Comparison of ENCODE assay signal across 8 cellular contexts in genomic region chr6:32968770-32969684, GRCh38. TPM values are rescaled to one million over a fixed set of nuclear protein-coding genes. Genes with fewer than 3 reads are reported as not detected.
DNase-seq lines count a peak whose midpoint lies in the region; ATAC-seq and TF ChIP-seq lines count a peak whose summit lies in the region.

No MANE protein-coding gene starts in this region.

- intact Hi-C loops in dorsolateral prefrontal cortex (cut with DNase I) = loop anchor here in 1 of 2 donors (2.0 to 5.0 kb wide), 2 partner anchors 37 to 74 kb away; no protein-coding TSS in a partner anchor
- intact Hi-C loops in lower leg skin (cut with DNase I; ENCODE audit: low total_unique reads) = no loop called here

- TF ChIP-seq CTCF in dorsolateral prefrontal cortex (IDR thresholded peaks at IDR 0.05 in 54 of 56, conservative IDR thresholded peaks at IDR 0.05 in 2 of 56; ENCODE audit: low read depth in 1 of 56, partially characterized antibody in 56 of 56) (peak in 8 of 56 donors; percentile 6 to 16 (median 14)), lower leg skin (IDR thresholded peaks at IDR 0.05) (no peak)

- TF ChIP-seq POLR2A in lower leg skin (IDR thresholded peaks at IDR 0.05) = no peak

- H3K4me3 ChIP-seq in dorsolateral prefrontal cortex = peak overlapping the region; percentile 61 to 100 (median 95)
- peak overlapping the region; percentile 88 for H3K4me3 ChIP-seq in lower leg skin (ENCODE audit: low read depth, poor library complexity, severe bottlenecking)

- H3K27ac ChIP-seq in dorsolateral prefrontal cortex = peak overlapping the region; percentile 99 to 100 (median 100)

- H3K27me3 ChIP-seq in dorsolateral prefrontal cortex = no peaks in the 10 kb centered on the region

- ATAC-seq in HG02885 (IDR thresholded peaks at IDR 0.05; ENCODE audit: poor library complexity, unreplicated experiment) (peak; percentile 14), HG02970 (IDR thresholded peaks at IDR 0.05; ENCODE audit: low FRiP score, unreplicated experiment) (no peak)

- 0 to 2% methylated on average over 24 to 32 of the region's 47 CpGs for WGBS in lower leg skin, 2 donors

- DNase-seq in GDM1 (lab: John Stamatoyannopoulos, UW) (peak; percentile 83), NCI-H510A (lab: John Stamatoyannopoulos, UW) (peak; percentile 71), dorsolateral prefrontal cortex (peak; percentile 64 to 82 (median 71)), lower leg skin (ENCODE audit: low spot score in 2 of 2) (peak; percentile 72 to 93)
- peak; percentile 73 to 76 for DNase-seq in activated CD4-positive, alpha-beta T cell treated with anti-CD3 and anti-CD28 coated beads, Interleukin-2, amount 50 U/mL, for 48 hours
- DNase-seq in stimulated activated CD4-positive, alpha-beta T cell treated with anti-CD3 and anti-CD28 coated beads, TNF-alpha, amount 100 ng/mL, for 24 hours (ENCODE audit: low read depth in 3 of 3) = peak in 2 of 3 experiments; percentile 66 to 70

RNA-seq across cellular contexts. Expression of gene BRD2, which starts 0.6 kb away (rescaled TPM):
- total RNA-seq in dorsolateral prefrontal cortex (100 to 1,000 TPM; 107 to 197 (median 134) TPM), lower leg skin (100 to 1,000 TPM in 3 of 4 donors, 10 to 100 TPM in 1; 97.5 to 130 (median 119) TPM)

RNA-seq across cellular contexts. Expression of gene HLA-DMA, which starts 16.1 kb away (rescaled TPM):
- total RNA-seq in dorsolateral prefrontal cortex (10 to 100 TPM in 91 of 120 experiments, 1 to 10 TPM in 29; 5.0 to 44.2 (median 15.1) TPM), lower leg skin (10 to 100 TPM; 11.5 to 33.4 (median 22.4) TPM)

RNA-seq across cellular contexts. Expression of gene HLA-DMB, which starts 28.2 kb away (rescaled TPM):
- total RNA-seq in dorsolateral prefrontal cortex (10 to 100 TPM in 63 of 120 experiments, 1 to 10 TPM in 57; 2.4 to 46.1 (median 10.3) TPM), lower leg skin (10 to 100 TPM; 15.3 to 23.2 (median 18.4) TPM)

RNA-seq across cellular contexts. Expression of gene HLA-DOA, which starts 40.4 kb away (rescaled TPM):
- total RNA-seq in dorsolateral prefrontal cortex (1 to 10 TPM in 118 of 120 experiments, under 1 TPM in 2; 0.64 to 9.6 (median 3.2) TPM), lower leg skin (10 to 100 TPM in 3 of 4 donors, 1 to 10 TPM in 1; 4.3 to 47.9 (median 13.4) TPM)
